Comparison of ENCODE assay signal across 23 cellular contexts in the genomic region with DNA sequence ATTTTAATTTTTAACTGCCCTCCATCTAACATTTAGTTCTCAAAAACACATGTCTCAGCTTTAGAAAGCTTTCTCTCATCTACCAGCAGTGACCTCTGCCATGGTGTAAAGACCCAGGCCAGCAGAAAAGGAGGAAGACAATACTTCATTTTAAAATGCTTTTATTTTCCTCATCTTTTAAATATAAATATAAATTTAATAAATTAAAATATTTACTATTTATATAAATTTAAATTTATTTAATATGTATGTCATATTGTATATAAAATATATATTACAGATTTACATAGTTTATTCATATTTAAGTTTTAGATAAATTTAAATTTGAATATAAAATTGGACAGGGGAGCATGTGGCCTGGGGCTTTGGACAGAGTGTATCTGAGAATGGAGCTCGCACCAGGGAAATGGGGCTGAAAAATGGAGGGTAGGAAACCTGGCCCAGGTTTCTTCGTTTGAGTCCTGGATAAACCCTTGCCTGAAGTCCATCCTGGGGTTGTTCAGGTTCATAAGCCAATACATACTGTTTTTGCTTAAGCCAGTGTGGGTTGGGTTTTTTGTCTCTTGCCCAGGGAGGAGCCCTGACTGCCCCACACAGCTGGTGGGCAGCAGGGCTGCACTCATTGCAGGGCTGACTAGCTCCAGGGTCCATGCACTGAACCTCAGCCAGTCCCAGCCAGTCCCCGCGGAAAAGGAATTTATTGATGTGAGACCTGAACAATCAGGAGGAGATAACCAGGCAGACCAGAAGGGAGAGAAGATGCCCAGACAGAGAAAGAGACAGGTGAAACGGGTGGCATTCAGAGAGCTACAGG.
"Had no signal": no experiment of that assay in that cellular context is flagged by ENCODE, and none has a peak within 500 bp of the region (broad histone marks: within the 10 kb centered on the region; RNA-seq: fewer than 3 reads in every experiment).

No MANE protein-coding gene starts in this region.

- H3K36me3 Mint-ChIP-seq: immature natural killer cell; natural killer cell treated with Interleukin-12 subunit alpha and Interleukin-12 subunit beta and Interleukin-15 and Interleukin-18, amount 100 ng/mL, for 72 hours; stimulated activated effector memory CD8-positive, alpha-beta T cell treated with anti-CD3 and anti-CD28 coated beads, Interleukin-12 subunit alpha, Interleukin-12 subunit beta, amount 100 ng/mL, for 72 hours had no signal

- H3K27ac ChIP-seq: breast epithelium, gastrocnemius medialis, heart left ventricle, prostate gland, spleen, thyroid gland, vagina had no signal

- H3K4me1 Mint-ChIP-seq: activated naive CD8-positive, alpha-beta T cell treated with anti-CD3 and anti-CD28 coated beads, Interleukin-2, amount 50 U/mL, for 24 hours; activated T-helper 17 cell treated with anti-CD3 and anti-CD28 coated beads, Interleukin-2, amount 50 U/mL, for 72 hours; endodermal cell; immature natural killer cell; stimulated activated effector memory CD8-positive, alpha-beta T cell treated with anti-CD3 and anti-CD28 coated beads, Interleukin-12 subunit alpha, Interleukin-12 subunit beta, amount 100 ng/mL, for 72 hours had no signal

- H3K36me3 ChIP-seq: breast epithelium, gastrocnemius medialis, heart left ventricle, prostate gland, spleen, thyroid gland, vagina had no signal

- DNase-seq: activated CD4-positive, alpha-beta T cell treated with anti-CD3 and anti-CD28 coated beads, Interleukin-2, amount 50 U/mL, for 1 hour; activated CD4-positive, CD25-positive, alpha-beta regulatory T cell; activated CD8-positive, alpha-beta memory T cell treated with anti-CD3 and anti-CD28 coated beads for 24 hours; activated naive CD4-positive, alpha-beta T cell treated with anti-CD3 and anti-CD28 coated beads for 36 hours; activated naive CD8-positive, alpha-beta T cell treated with anti-CD3 and anti-CD28 coated beads, Interleukin-2, amount 50 U/mL, for 24 hours; cerebellar nuclear complex; dermis blood vessel endothelial cell; endodermal cell; gastrocnemius medialis; heart left ventricle; immature natural killer cell; occipital lobe; spleen; T-helper 17 cell had no signal

- ATAC-seq: activated naive CD8-positive, alpha-beta T cell treated with anti-CD3 and anti-CD28 coated beads, Interleukin-2, amount 50 U/mL, for 24 hours; activated T-helper 17 cell treated with anti-CD3 and anti-CD28 coated beads, Interleukin-2, amount 50 U/mL, for 72 hours; gastrocnemius medialis; heart left ventricle; natural killer cell treated with Interleukin-12 subunit alpha and Interleukin-12 subunit beta and Interleukin-15 and Interleukin-18, amount 100 ng/mL, for 72 hours; sciatic nerve; stimulated activated effector memory CD8-positive, alpha-beta T cell treated with anti-CD3 and anti-CD28 coated beads, Interleukin-12 subunit alpha, Interleukin-12 subunit beta, amount 100 ng/mL, for 72 hours; T-helper 17 cell had no signal

- H3K4me1 ChIP-seq: breast epithelium, gastrocnemius medialis, prostate gland, spleen, thyroid gland, vagina had no signal

- H3K4me3 ChIP-seq: breast epithelium, gastrocnemius medialis, heart left ventricle, mucosa of descending colon, prostate gland, spleen, thyroid gland, vagina had no signal

- H3K27me3 ChIP-seq: breast epithelium, gastrocnemius medialis, heart left ventricle, thyroid gland, vagina had no signal

- H3K9me3 Mint-ChIP-seq: activated naive CD4-positive, alpha-beta T cell treated with anti-CD3 and anti-CD28 coated beads for 36 hours; activated naive CD8-positive, alpha-beta T cell treated with anti-CD3 and anti-CD28 coated beads, Interleukin-2, amount 50 U/mL, for 24 hours; activated T-helper 17 cell treated with anti-CD3 and anti-CD28 coated beads, Interleukin-2, amount 50 U/mL, for 72 hours; endodermal cell; natural killer cell treated with Interleukin-12 subunit alpha and Interleukin-12 subunit beta and Interleukin-15 and Interleukin-18, amount 100 ng/mL, for 72 hours; stimulated activated effector memory CD8-positive, alpha-beta T cell treated with anti-CD3 and anti-CD28 coated beads, Interleukin-12 subunit alpha, Interleukin-12 subunit beta, amount 100 ng/mL, for 72 hours had no signal

- H3K4me3 Mint-ChIP-seq: activated naive CD4-positive, alpha-beta T cell treated with anti-CD3 and anti-CD28 coated beads for 36 hours; activated naive CD8-positive, alpha-beta T cell treated with anti-CD3 and anti-CD28 coated beads, Interleukin-2, amount 50 U/mL, for 24 hours; activated T-helper 17 cell treated with anti-CD3 and anti-CD28 coated beads, Interleukin-2, amount 50 U/mL, for 72 hours; endodermal cell; immature natural killer cell; natural killer cell treated with Interleukin-12 subunit alpha and Interleukin-12 subunit beta and Interleukin-15 and Interleukin-18, amount 100 ng/mL, for 72 hours; stimulated activated effector memory CD8-positive, alpha-beta T cell treated with anti-CD3 and anti-CD28 coated beads, Interleukin-12 subunit alpha, Interleukin-12 subunit beta, amount 100 ng/mL, for 72 hours; T-helper 17 cell had no signal

- H3K9me3 ChIP-seq: breast epithelium, gastrocnemius medialis, heart left ventricle, mucosa of descending colon, prostate gland, spleen, thyroid gland, vagina had no signal

- H3K27ac Mint-ChIP-seq: activated naive CD4-positive, alpha-beta T cell treated with anti-CD3 and anti-CD28 coated beads for 36 hours; activated naive CD8-positive, alpha-beta T cell treated with anti-CD3 and anti-CD28 coated beads, Interleukin-2, amount 50 U/mL, for 24 hours; activated T-helper 17 cell treated with anti-CD3 and anti-CD28 coated beads, Interleukin-2, amount 50 U/mL, for 72 hours; endodermal cell; immature natural killer cell; natural killer cell treated with Interleukin-12 subunit alpha and Interleukin-12 subunit beta and Interleukin-15 and Interleukin-18, amount 100 ng/mL, for 72 hours; stimulated activated effector memory CD8-positive, alpha-beta T cell treated with anti-CD3 and anti-CD28 coated beads, Interleukin-12 subunit alpha, Interleukin-12 subunit beta, amount 100 ng/mL, for 72 hours; T-helper 17 cell had no signal
